12 cellular contexts compared by ENCODE assay signal in the genomic region with DNA sequence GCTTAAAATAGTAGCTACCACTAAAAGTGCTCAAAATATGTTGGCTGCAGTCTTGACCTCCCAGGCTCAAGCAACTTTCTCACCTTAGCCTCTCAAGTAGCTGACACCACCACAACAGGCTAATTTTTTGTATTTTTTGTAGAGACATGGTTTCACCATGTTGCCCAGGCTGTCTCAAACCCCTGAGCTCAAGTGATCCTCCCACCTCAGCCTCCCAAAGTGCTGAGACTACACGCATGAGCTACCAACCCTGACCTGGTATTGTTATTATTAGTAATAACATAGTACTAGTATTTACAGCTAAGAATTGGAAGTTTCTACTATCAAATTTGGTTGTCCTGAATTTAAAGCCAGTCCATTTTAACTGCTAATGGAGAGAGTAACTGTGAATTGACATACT. TPM values are rescaled to one million over a fixed set of nuclear protein-coding genes. Genes with fewer than 3 reads are reported as not detected.
A peak's percentile ranks its signal among the peaks of the same experiment; 100 is the strongest.
DNase-seq lines count a peak whose midpoint lies in the region; ATAC-seq, FAIRE-seq and TF ChIP-seq lines count a peak whose summit lies in the region.
"Had no signal": no experiment of that assay in that cellular context is flagged by ENCODE, and none has a peak within 500 bp of the region (broad histone marks: within the 10 kb centered on the region; RNA-seq: fewer than 3 reads in every experiment).

No MANE protein-coding gene starts in this region.

- H3K36me3 ChIP-seq in SU-DHL-6 (ENCODE audit: low read length) (peaks cover 12% of the 10 kb centered on the region; the same call in 1 of the 2 replicates), sigmoid colon (no peaks in the 10 kb centered on the region)
- H3K36me3 ChIP-seq: SJSA1 had no signal

- TF ChIP-seq CTCF in SU-DHL-6 (IDR thresholded peaks at IDR 0.05; ENCODE audit: insufficient read depth, low read length, poor library complexity, severe bottlenecking) (no peak), sigmoid colon (IDR thresholded peaks at IDR 0.05) (no peak)

- peak overlapping the region; percentile 90 for H3K4me2 ChIP-seq in SU-DHL-6 (ENCODE audit: low read depth, low read length, poor library complexity, severe bottlenecking)

- ATAC-seq in GM19455 (IDR thresholded peaks at IDR 0.05; ENCODE audit: unreplicated experiment): peak; percentile 48
- peak; percentile 38 for ATAC-seq in HG03045 (IDR thresholded peaks at IDR 0.05; ENCODE audit: unreplicated experiment)
- ATAC-seq: activated CD4-positive, alpha-beta T cell treated with anti-CD3 and anti-CD28 coated beads for 36 hours; mucosa of descending colon had no signal

- no peak for DNase-seq in GM12891 (ENCODE audit: insufficient read length, low spot score)
- DNase-seq in frontal cortex (ENCODE audit: low spot score in 2 of 2): no peak
- no peak for DNase-seq in H54 (ENCODE audit: insufficient read length, low spot score)
- no peak for DNase-seq in sigmoid colon
- DNase-seq in AG20443 (ENCODE audit: low spot score): no peak
- DNase-seq: activated CD4-positive, alpha-beta T cell treated with anti-CD3 and anti-CD28 coated beads for 36 hours; mucosa of descending colon had no signal

- no peaks in the 10 kb centered on the region for H3K4me1 ChIP-seq in sigmoid colon
- H3K4me1 ChIP-seq: SJSA1 had no signal

- no peaks in the 10 kb centered on the region for H3K9me2 ChIP-seq in SU-DHL-6 (replicated peaks; ENCODE audit: insufficient read depth, low read length)

- H2AFZ ChIP-seq in SU-DHL-6 (ENCODE audit: low read depth, low read length, severe bottlenecking): no peak overlapping the region

- H3K9me3 ChIP-seq in SU-DHL-6 (ENCODE audit: insufficient read depth, low read length) (no peaks in the 10 kb centered on the region), sigmoid colon (no peaks in the 10 kb centered on the region)
- H3K9me3 ChIP-seq: mucosa of descending colon, SJSA1 had no signal

- H3K27ac ChIP-seq in SU-DHL-6 (ENCODE audit: low read depth, low read length) (peak overlapping the region; percentile 95), sigmoid colon (no peak overlapping the region)
- H3K27ac ChIP-seq: SJSA1 had no signal

- no peaks in the 10 kb centered on the region; the same call in 1 of the 2 replicates for H3K79me2 ChIP-seq in SU-DHL-6 (ENCODE audit: insufficient read depth, low read length)

- H3K9ac ChIP-seq in SU-DHL-6 (ENCODE audit: low read length): peak overlapping the region; percentile 43; the same call in 1 of the 2 replicates

- WGBS in sigmoid colon, 2 donors: 86 to 98% methylated on average over 1 of the region's 1 CpG

- intact Hi-C loops in sigmoid colon (cut with DNase I): no loop called here

- H3K27me3 ChIP-seq in SU-DHL-6 (ENCODE audit: low read length) (no peaks in the 10 kb centered on the region), sigmoid colon (no peaks in the 10 kb centered on the region)

- H4K20me1 ChIP-seq in SU-DHL-6 (ENCODE audit: low read depth, low read length): no peaks in the 10 kb centered on the region

- TF ChIP-seq EP300 in sigmoid colon (IDR thresholded peaks at IDR 0.05): no peak

- H3K4me3 ChIP-seq in SU-DHL-6 (ENCODE audit: insufficient read depth, low read length, poor library complexity, severe bottlenecking) (no peak overlapping the region), sigmoid colon (no peak overlapping the region)
- H3K4me3 ChIP-seq: mucosa of descending colon, SJSA1 had no signal

- H3F3A ChIP-seq in SU-DHL-6 (ENCODE audit: insufficient read depth): peaks cover 27% of the 10 kb centered on the region

- TF ChIP-seq POLR2A in GM12891 (IDR thresholded peaks at IDR 0.05; ENCODE audit: low read depth, low read length): no peak
- no peak for TF ChIP-seq POLR2A in H54 (IDR thresholded peaks at IDR 0.05; ENCODE audit: low read depth, low read length)
- no peak for TF ChIP-seq POLR2A in sigmoid colon (IDR thresholded peaks at IDR 0.05)

- FAIRE-seq in GM12891 (lab: Jason Lieb, UNC): peak; percentile 92
- no peak for FAIRE-seq in frontal cortex (lab: Jason Lieb, UNC)
- FAIRE-seq in H54 (lab: Jason Lieb, UNC): no peak

TF ChIP-seq in GM12891, 5 proteins besides CTCF, POLR2A, EP300 and RAD21:
- peak; percentile 88 for TF ChIP-seq PAX5 (IDR thresholded peaks at IDR 0.05; ENCODE audit: insufficient read depth, low read length, severe bottlenecking)
- no peak for TF ChIP-seq POLR2AphosphoS5 (IDR thresholded peaks at IDR 0.05; ENCODE audit: low read depth, low read length)

RNA-seq across cellular contexts. Expression of gene STAP1, which starts 18.0 kb away (rescaled TPM):
- polyA plus RNA-seq in GM12891 (2012; ENCODE audit: low read depth, missing spikeins): 35.8 TPM
- total RNA-seq in frontal cortex: not detected
- total RNA-seq in sigmoid colon: not detected
- polyA plus RNA-seq in sigmoid colon: 1 to 10 TPM in 2 of 3 donors, not detected in 1; 2.4 to 9.4 TPM
- total RNA-seq: NCI-H460, SJSA1 had no signal

RNA-seq across cellular contexts. Expression of gene CENPC, which starts 31.2 kb away (rescaled TPM):
- 10.2 TPM for polyA plus RNA-seq in GM12891 (2012; ENCODE audit: low read depth, missing spikeins)
- 26.1 TPM for total RNA-seq in frontal cortex
- 10 to 100 TPM; 20.6 to 30.0 (median 25.9) TPM for total RNA-seq in sigmoid colon
- polyA plus RNA-seq in sigmoid colon: 1 to 10 TPM; 4.9 to 7.8 (median 6.6) TPM
